ENCODE assay signal across 14 cellular contexts in genomic region chr20:36614781-36615557, GRCh38. TPM values are rescaled to one million over a fixed set of nuclear protein-coding genes. Genes with fewer than 3 reads are reported as not detected.
DNase-seq lines count a peak whose midpoint lies in the region; ATAC-seq and TF ChIP-seq lines count a peak whose summit lies in the region.
"Had no signal": no experiment of that assay in that cellular context is flagged by ENCODE, and none has a peak within 500 bp of the region (broad histone marks: within the 10 kb centered on the region; RNA-seq: fewer than 3 reads in every experiment).

No MANE protein-coding gene starts in this region.

- peak overlapping the region; percentile 48 for H3K27ac Mint-ChIP-seq in activated T-cell treated with anti-CD3 and anti-CD28 coated beads, Interleukin-2, amount 50 U/mL, for 72 hours
- no peak overlapping the region for H3K27ac Mint-ChIP-seq in GM23338
- H3K27ac Mint-ChIP-seq: type B pancreatic cell had no signal

- H3K4me2 ChIP-seq in neuronal stem cell (ENCODE audit: insufficient read depth, low read length, poor library complexity, severe bottlenecking) (no peak overlapping the region), GM23338 (no peak overlapping the region)

- H3K36me3 Mint-ChIP-seq in activated T-cell treated with anti-CD3 and anti-CD28 coated beads, Interleukin-2, amount 50 U/mL, for 72 hours (ENCODE audit: insufficient read depth in 2 of 2) = peaks cover 6 to 14% of the 10 kb centered on the region in 2 donors
- H3K36me3 Mint-ChIP-seq in activated T-cell treated with anti-CD3 and anti-CD28 coated beads, Interleukin-2, amount 50 U/mL, for 4 hours (ENCODE audit: insufficient read depth) = peaks cover 26% of the 10 kb centered on the region
- peaks cover 53% of the 10 kb centered on the region for H3K36me3 Mint-ChIP-seq in GM23338 (ENCODE audit: low read depth)

- H2AFZ ChIP-seq in neuronal stem cell (ENCODE audit: low read length) = no peak overlapping the region
- H2AFZ ChIP-seq in GM23338 = no peak overlapping the region

- H3K14ac ChIP-seq in neuronal stem cell (ENCODE audit: low read length) = no peak overlapping the region

- H3K27me3 Mint-ChIP-seq in activated T-cell treated with anti-CD3 and anti-CD28 coated beads, Interleukin-2, amount 50 U/mL, for 72 hours (ENCODE audit: low read depth) = no peaks in the 10 kb centered on the region
- H3K27me3 Mint-ChIP-seq in activated T-cell treated with anti-CD3 and anti-CD28 coated beads, Interleukin-2, amount 50 U/mL, for 4 hours (ENCODE audit: low read depth) = no peaks in the 10 kb centered on the region
- peaks cover 2% of the 10 kb centered on the region for H3K27me3 Mint-ChIP-seq in GM23338 (ENCODE audit: insufficient read depth, low read depth, poor library complexity)
- H3K27me3 Mint-ChIP-seq: type B pancreatic cell had no signal

- no peak overlapping the region for H4K91ac ChIP-seq in neuronal stem cell (ENCODE audit: low read depth, low read length, poor library complexity)

- intact Hi-C loops in prostate gland (cut with DNase I) = loop anchor here (5.0 kb wide), 1 partner anchor 272 kb away; no protein-coding TSS in a partner anchor

- H3K27ac ChIP-seq in neuronal stem cell (replicated peaks; ENCODE audit: low read length) = no peak overlapping the region
- H3K27ac ChIP-seq in GM23338 (ENCODE audit: low read depth) = no peak overlapping the region
- H3K27ac ChIP-seq in prostate gland = no peak overlapping the region

- H3K27me3 ChIP-seq in neuronal stem cell (ENCODE audit: control insufficient read depth in 3 of 3, insufficient read depth in 3 of 3, low read depth in 1 of 3, low read length in 3 of 3) = no peaks in the 10 kb centered on the region
- H3K27me3 ChIP-seq in GM23338 (ENCODE audit: insufficient read depth) = no peaks in the 10 kb centered on the region
- H3K27me3 ChIP-seq in prostate gland (replicated peaks; ENCODE audit: insufficient read depth) = no peaks in the 10 kb centered on the region

- no peaks in the 10 kb centered on the region for H3K4me1 Mint-ChIP-seq in activated T-cell treated with anti-CD3 and anti-CD28 coated beads, Interleukin-2, amount 50 U/mL, for 72 hours (ENCODE audit: low read depth)
- H3K4me1 Mint-ChIP-seq in activated T-cell treated with anti-CD3 and anti-CD28 coated beads, Interleukin-2, amount 50 U/mL, for 4 hours (ENCODE audit: low read depth) = peaks cover 3% of the 10 kb centered on the region
- no peaks in the 10 kb centered on the region for H3K4me1 Mint-ChIP-seq in GM23338

- H3K9me3 ChIP-seq in neuronal stem cell (replicated peaks in 1 of 2; ENCODE audit: control insufficient read depth in 2 of 2, insufficient read depth in 1 of 2, low read depth in 1 of 2, low read length in 2 of 2) (no peaks in the 10 kb centered on the region), prostate gland (no peaks in the 10 kb centered on the region)

- peak overlapping the region; percentile 17 for H4K8ac ChIP-seq in neuronal stem cell (ENCODE audit: low read depth, low read length)

- TF ChIP-seq CTCF in GM23338 (conservative IDR thresholded peaks at IDR 0.05; ENCODE audit: low read depth in 2 of 2) (no peak), prostate gland (IDR thresholded peaks at IDR 0.05) (no peak)

- no peak overlapping the region for H2BK120ac ChIP-seq in neuronal stem cell (ENCODE audit: low read depth, low read length)

- WGBS in neuronal stem cell (ENCODE audit: extremely low coverage in 2 of 2, insufficient read length in 2 of 2, insufficient replicate concordance in 1 of 2), 2 donors = no CpG with 5 or more reads among the region's 14 CpGs
- 84% methylated on average over 14 of the region's 14 CpGs for WGBS in prostate gland

- H3F3A ChIP-seq in GM23338 (replicated peaks; ENCODE audit: low read depth) = peaks cover 7% of the 10 kb centered on the region

- DNase-seq in activated T-cell treated with anti-CD3 and anti-CD28 coated beads, Interleukin-2, amount 50 U/mL, for 72 hours = no peak
- no peak for DNase-seq in activated T-cell treated with anti-CD3 and anti-CD28 coated beads, Interleukin-2, amount 50 U/mL, for 4 hours
- peak; percentile 51 for DNase-seq in NCI-H2029 (lab: John Stamatoyannopoulos, UW)
- peak; percentile 76 for DNase-seq in cerebellum (ENCODE audit: low spot score)
- no peak for DNase-seq in neuronal stem cell (ENCODE audit: low spot score)
- DNase-seq in GM23338 (ENCODE audit: low spot score) = no peak
- no peak for DNase-seq in prostate gland (ENCODE audit: low spot score)
- no peak for DNase-seq in activated gamma-delta T cell treated with Interleukin-2 at 50 U/mL for 16 hours
- DNase-seq: DND-41, midbrain, NCI-H2227 treated with DMSO at 0.1 percent for 48 hours, PC-3 had no signal

- H2BK5ac ChIP-seq in neuronal stem cell (ENCODE audit: low read length) = no peak overlapping the region

- no peaks in the 10 kb centered on the region for H3K4me1 ChIP-seq in neuronal stem cell (ENCODE audit: control insufficient read depth in 2 of 2, insufficient read depth in 1 of 2, low read depth in 1 of 2, low read length in 2 of 2)
- no peaks in the 10 kb centered on the region for H3K4me1 ChIP-seq in GM23338 (ENCODE audit: insufficient read depth)
- H3K4me1 ChIP-seq in prostate gland (replicated peaks) = no peaks in the 10 kb centered on the region

- no peak overlapping the region for H3K4me3 ChIP-seq in neuronal stem cell (ENCODE audit: low read length in 2 of 2)
- no peak overlapping the region for H3K4me3 ChIP-seq in GM23338
- no peak overlapping the region for H3K4me3 ChIP-seq in prostate gland

- peak overlapping the region; percentile 53 for H3K4ac ChIP-seq in neuronal stem cell (ENCODE audit: low read length)

- H3K36me3 ChIP-seq in neuronal stem cell (replicated peaks in 1 of 2; ENCODE audit: control insufficient read depth in 2 of 2, insufficient read depth in 2 of 2, low read length in 2 of 2) = peaks cover 35 to 51% of the 10 kb centered on the region in 2 donors
- peaks cover 27% of the 10 kb centered on the region for H3K36me3 ChIP-seq in GM23338 (ENCODE audit: insufficient read depth)
- H3K36me3 ChIP-seq in prostate gland = peaks cover 0 to 3% of the 10 kb centered on the region in 2 donors

- no peak overlapping the region for H2BK15ac ChIP-seq in neuronal stem cell (ENCODE audit: low read length)

- H3K9ac ChIP-seq in neuronal stem cell (ENCODE audit: low read depth, low read length, poor library complexity) = peak overlapping the region; percentile 21

- H4K20me1 ChIP-seq in GM23338 (replicated peaks; ENCODE audit: insufficient read depth) = peaks cover 7% of the 10 kb centered on the region; the same call in 1 of the 2 replicates

- H3K4me3 Mint-ChIP-seq in activated T-cell treated with anti-CD3 and anti-CD28 coated beads, Interleukin-2, amount 50 U/mL, for 72 hours = no peak overlapping the region
- no peak overlapping the region for H3K4me3 Mint-ChIP-seq in activated T-cell treated with anti-CD3 and anti-CD28 coated beads, Interleukin-2, amount 50 U/mL, for 4 hours
- no peak overlapping the region for H3K4me3 Mint-ChIP-seq in GM23338
- H3K4me3 Mint-ChIP-seq: type B pancreatic cell had no signal

- ATAC-seq in activated T-cell treated with anti-CD3 and anti-CD28 coated beads, Interleukin-2, amount 50 U/mL, for 72 hours (replicated peaks in 1 of 2) = peak; percentile 25 to 45
- no peak for ATAC-seq in activated T-cell treated with anti-CD3 and anti-CD28 coated beads, Interleukin-2, amount 50 U/mL, for 4 hours
- ATAC-seq in GM23338 = no peak

- no peaks in the 10 kb centered on the region for H3K9me3 Mint-ChIP-seq in activated T-cell treated with anti-CD3 and anti-CD28 coated beads, Interleukin-2, amount 50 U/mL, for 72 hours
- no peaks in the 10 kb centered on the region for H3K9me3 Mint-ChIP-seq in activated T-cell treated with anti-CD3 and anti-CD28 coated beads, Interleukin-2, amount 50 U/mL, for 4 hours
- H3K9me3 Mint-ChIP-seq in GM23338 = no peaks in the 10 kb centered on the region; the same call in 2 of the 3 replicates
- H3K9me3 Mint-ChIP-seq: type B pancreatic cell had no signal

- H3K79me1 ChIP-seq in neuronal stem cell (ENCODE audit: low read depth, low read length) = peaks cover 2% of the 10 kb centered on the region

- no peak overlapping the region for H2BK12ac ChIP-seq in neuronal stem cell (ENCODE audit: low read length)

- no peak overlapping the region for H3K18ac ChIP-seq in neuronal stem cell (ENCODE audit: low read length)

- H3K23ac ChIP-seq in neuronal stem cell (ENCODE audit: low read depth, low read length, poor library complexity) = peak overlapping the region; percentile 81

- no peak for TF ChIP-seq POLR2A in prostate gland (IDR thresholded peaks at IDR 0.05)

- no peaks in the 10 kb centered on the region for H3K9me2 ChIP-seq in GM23338 (ENCODE audit: insufficient read depth)

- H2AK5ac ChIP-seq in neuronal stem cell (ENCODE audit: low read depth, low read length) = no peak overlapping the region

- H3K79me2 ChIP-seq in GM23338 (replicated peaks; ENCODE audit: insufficient read depth) = no peaks in the 10 kb centered on the region

TF ChIP-seq in GM23338, 12 proteins besides CTCF, POLR2A, EP300 and RAD21 (continues in another document):
- no peak for TF ChIP-seq EZH2phosphoT487 (IDR thresholded peaks at IDR 0.05; ENCODE audit: unreplicated experiment)

RNA-seq across cellular contexts. Expression of gene RAB5IF, which starts 9.4 kb away (rescaled TPM):
- total RNA-seq in activated T-cell treated with anti-CD3 and anti-CD28 coated beads, Interleukin-2, amount 50 U/mL, for 72 hours = 10 to 100 TPM; 78.2 to 88.3 TPM
- 100 to 1,000 TPM; 142 to 153 (median 147) TPM for total RNA-seq in activated T-cell treated with anti-CD3 and anti-CD28 coated beads, Interleukin-2, amount 50 U/mL, for 4 hours
- total RNA-seq in cerebellum = 21.7 TPM
- 78.3 TPM for polyA plus RNA-seq in neuronal stem cell (2013, experiment 1 of 2)
- polyA plus RNA-seq in neuronal stem cell (2013, experiment 2 of 2) = 76.5 TPM
- total RNA-seq in GM23338 (2014; rRNA removed; shearing (Covaris generic)) = 126 and 138 TPM in 2 replicates
- polyA plus RNA-seq in GM23338 (2016; fragmentation: Nextera tagmentation; extraction: Ambion mirVana) = 119 and 123 TPM in 2 replicates
- 10 to 100 TPM; 72.8 to 92.3 TPM for total RNA-seq in prostate gland

RNA-seq across cellular contexts. Expression of gene SLA2, which starts 31.0 kb away (rescaled TPM):
- 10 to 100 TPM; 44.9 to 56.6 TPM for total RNA-seq in activated T-cell treated with anti-CD3 and anti-CD28 coated beads, Interleukin-2, amount 50 U/mL, for 72 hours
- 10 to 100 TPM; 50.3 to 77.0 (median 57.8) TPM for total RNA-seq in activated T-cell treated with anti-CD3 and anti-CD28 coated beads, Interleukin-2, amount 50 U/mL, for 4 hours
- total RNA-seq in cerebellum (0.09 TPM), prostate gland (under 1 TPM; 0.28 to 0.73 TPM)
- 0.10 TPM for polyA plus RNA-seq in neuronal stem cell (2013, experiment 1 of 2)
- 0.08 TPM for polyA plus RNA-seq in neuronal stem cell (2013, experiment 2 of 2)
- total RNA-seq in GM23338 (2014; rRNA removed; shearing (Covaris generic)) = 0.62 TPM in 1 of 2 replicates, not detected in the other
- 0.18 TPM in 1 of 2 replicates, not detected in the other for polyA plus RNA-seq in GM23338 (2016; fragmentation: Nextera tagmentation; extraction: Ambion mirVana)
- total RNA-seq: fibroblast of lung had no signal
- polyA plus RNA-seq: fibroblast of lung had no signal

RNA-seq across cellular contexts. Expression of gene TGIF2, which starts 41.6 kb away (rescaled TPM):
- total RNA-seq in activated T-cell treated with anti-CD3 and anti-CD28 coated beads, Interleukin-2, amount 50 U/mL, for 72 hours = 10 to 100 TPM; 47.3 to 58.4 TPM
- 10 to 100 TPM; 62.2 to 63.9 (median 62.5) TPM for total RNA-seq in activated T-cell treated with anti-CD3 and anti-CD28 coated beads, Interleukin-2, amount 50 U/mL, for 4 hours
- total RNA-seq in cerebellum (14.2 TPM), prostate gland (10 to 100 TPM; 16.7 to 34.8 TPM)
- 116 TPM for polyA plus RNA-seq in neuronal stem cell (2013, experiment 1 of 2)
- polyA plus RNA-seq in neuronal stem cell (2013, experiment 2 of 2) = 126 TPM
- total RNA-seq in GM23338 (2014; rRNA removed; shearing (Covaris generic)) = 59.8 and 63.2 TPM in 2 replicates
- 44.8 and 47.6 TPM in 2 replicates for polyA plus RNA-seq in GM23338 (2016; fragmentation: Nextera tagmentation; extraction: Ambion mirVana)

Comparison
In these comparisons a context has a peak if more than half of its experiments do, and no peak if none do; other contexts are left out.
1. ATAC-seq: peak in activated T-cell treated with anti-CD3 and anti-CD28 coated beads, Interleukin-2, amount 50 U/mL, for 72 hours (2 of 2); none in activated T-cell treated with anti-CD3 and anti-CD28 coated beads, Interleukin-2, amount 50 U/mL, for 4 hours (0 of 2) and GM23338 (single experiment).
2. DNase-seq: peak in NCI-H2029 (single experiment) and cerebellum (single experiment); none in activated T-cell treated with anti-CD3 and anti-CD28 coated beads, Interleukin-2, amount 50 U/mL, for 72 hours (0 of 2), activated T-cell treated with anti-CD3 and anti-CD28 coated beads, Interleukin-2, amount 50 U/mL, for 4 hours (single experiment), neuronal stem cell (single experiment), GM23338 (single experiment), prostate gland (single experiment) and activated gamma-delta T cell treated with Interleukin-2 at 50 U/mL for 16 hours (single experiment).
3. RNA of gene SLA2, which starts 31.0 kb away (total RNA-seq): 50.3 to 77.0 TPM in activated T-cell treated with anti-CD3 and anti-CD28 coated beads, Interleukin-2, amount 50 U/mL, for 4 hours and 44.9 to 56.6 TPM in activated T-cell treated with anti-CD3 and anti-CD28 coated beads, Interleukin-2, amount 50 U/mL, for 72 hours; 0.28 to 0.73 TPM in prostate gland, 0.09 TPM in cerebellum (single experiment) and 0.62 TPM in GM23338; every median in the first group is over 10 times any median in the second.